In genomic region chr1:85296980-85297379, GRCh38 we compare ENCODE assay signal across 13 cellular contexts. TPM values are rescaled to one million over a fixed set of nuclear protein-coding genes. Genes with fewer than 3 reads are reported as not detected.
A peak's percentile ranks its signal among the peaks of the same experiment; 100 is the strongest.
DNase-seq lines count a peak whose midpoint lies in the region; ATAC-seq, FAIRE-seq and TF ChIP-seq lines count a peak whose summit lies in the region.
"Had no signal": no experiment of that assay in that cellular context is flagged by ENCODE, and none has a peak within 500 bp of the region (broad histone marks: within the 10 kb centered on the region; RNA-seq: fewer than 3 reads in every experiment).

No MANE protein-coding gene starts in this region.

- H3K4me2 ChIP-seq in mesenchymal stem cell (ENCODE audit: low read length, poor library complexity, severe bottlenecking): no peak overlapping the region
- H3K4me2 ChIP-seq: KMS-11 had no signal

- DNase-seq in left ventricle myocardium inferior (no peak), left cardiac atrium (no peak), MCF 10A (ENCODE audit: unreplicated experiment) (no peak), mesenchymal stem cell (no peak), aorta (no peak), NK-92 (lab: John Stamatoyannopoulos, UW; ENCODE audit: unreplicated experiment) (no peak), pancreas (no peak)
- DNase-seq: activated T-cell treated with anti-CD3 and anti-CD28 coated beads, Interleukin-2, amount 50 U/mL, for 1 hour; AML-193 had no signal

- no peak overlapping the region for H3K18ac ChIP-seq in mesenchymal stem cell (ENCODE audit: low read depth in 1 of 2, low read length in 2 of 2)

- H3K79me1 ChIP-seq in mesenchymal stem cell (replicated peaks; ENCODE audit: low read length, poor library complexity, severe bottlenecking): no peaks in the 10 kb centered on the region

- no peaks in the 10 kb centered on the region for H3K9me3 Mint-ChIP-seq in MCF 10A (ENCODE audit: unreplicated experiment)

- H3K4me1 Mint-ChIP-seq in MCF 10A (ENCODE audit: insufficient read depth, unreplicated experiment): peaks cover 23% of the 10 kb centered on the region

- ATAC-seq in left cardiac atrium (no peak), aorta (ENCODE audit: low FRiP score) (no peak), pancreas (no peak)
- no peak for ATAC-seq in activated CD4-positive, CD25-positive, alpha-beta regulatory T cell treated with anti-CD3 and anti-CD28 coated beads, Interleukin-2, amount 50 U/mL, for 24 hours

- CTCF ChIA-PET in MCF 10A (lab: Yijun Ruan, JAX): interaction anchor here (0.6 to 4.1 kb wide), 11 partner anchors 8 to 392 kb away, joined by 3 to 19 read pairs (median 3); no protein-coding TSS in a partner anchor

- H2BK12ac ChIP-seq in mesenchymal stem cell (ENCODE audit: low read length in 2 of 2): no peak overlapping the region

- no peak overlapping the region for H2BK15ac ChIP-seq in mesenchymal stem cell (ENCODE audit: low read depth, poor library complexity, severe bottlenecking)

- TF ChIP-seq CTCF in left ventricle myocardium inferior (IDR thresholded peaks at IDR 0.05; ENCODE audit: borderline replicate concordance) (no peak), MCF 10A (IDR thresholded peaks at IDR 0.05; ENCODE audit: unreplicated experiment) (no peak), pancreas (IDR thresholded peaks at IDR 0.05) (no peak)

- H3K27me3 Mint-ChIP-seq in MCF 10A (ENCODE audit: insufficient read depth, unreplicated experiment): no peaks in the 10 kb centered on the region

- H3K9ac ChIP-seq in mesenchymal stem cell (ENCODE audit: low read length): peak overlapping the region; percentile 16
- H3K9ac ChIP-seq: KMS-11 had no signal

- WGBS in mesenchymal stem cell: no CpG with 5 or more reads among the region's 1 CpG
- 14 to 15% methylated on average over 1 of the region's 1 CpG for WGBS in aorta, 2 donors
- WGBS in pancreas, 2 donors: 46 to 67% methylated on average over 1 of the region's 1 CpG

- intact Hi-C loops in left ventricle myocardium inferior (cut with micrococcal nuclease): no loop called here
- intact Hi-C loops in left cardiac atrium (cut with DNase I): no loop called here
- intact Hi-C loops in MCF 10A (cut with micrococcal nuclease): no loop called here
- intact Hi-C loops in aorta (cut with DNase I): no loop called here
- intact Hi-C loops in pancreas (cut with DNase I): no loop called here

- H4K8ac ChIP-seq in mesenchymal stem cell (ENCODE audit: low read length): no peak overlapping the region

- peak overlapping the region; percentile 40 for H3K27ac Mint-ChIP-seq in MCF 10A (ENCODE audit: low read depth, unreplicated experiment)

- H2AK5ac ChIP-seq in mesenchymal stem cell (ENCODE audit: low read length, severe bottlenecking): peak overlapping the region; percentile 90

- no peak overlapping the region for H3K14ac ChIP-seq in mesenchymal stem cell (ENCODE audit: low read length in 2 of 2)

- H2BK120ac ChIP-seq in mesenchymal stem cell (ENCODE audit: low read depth, low read length): no peak overlapping the region

- H3K4me3 Mint-ChIP-seq in MCF 10A (ENCODE audit: unreplicated experiment): peak overlapping the region; percentile 52

- no peaks in the 10 kb centered on the region for H3K9me3 ChIP-seq in left ventricle myocardium inferior (replicated peaks)
- no peaks in the 10 kb centered on the region for H3K9me3 ChIP-seq in mesenchymal stem cell (ENCODE audit: control insufficient read depth, low read length)
- no peaks in the 10 kb centered on the region for H3K9me3 ChIP-seq in aorta (ENCODE audit: control insufficient read depth, low read length)
- H3K9me3 ChIP-seq in pancreas: no peaks in the 10 kb centered on the region
- H3K9me3 ChIP-seq: mucosa of descending colon had no signal

- no peaks in the 10 kb centered on the region for H3K27me3 ChIP-seq in left ventricle myocardium inferior (ENCODE audit: low read depth)
- H3K27me3 ChIP-seq in mesenchymal stem cell (ENCODE audit: control insufficient read depth in 1 of 2, insufficient read depth in 1 of 2, low read length in 2 of 2): no peaks in the 10 kb centered on the region
- no peaks in the 10 kb centered on the region for H3K27me3 ChIP-seq in aorta (ENCODE audit: control insufficient read depth in 1 of 2, insufficient read depth in 2 of 2, low read length in 1 of 2)
- H3K27me3 ChIP-seq in pancreas: no peaks in the 10 kb centered on the region

- H3K4me1 ChIP-seq in left ventricle myocardium inferior: peaks cover 21% of the 10 kb centered on the region
- peaks cover 19% of the 10 kb centered on the region for H3K4me1 ChIP-seq in mesenchymal stem cell (ENCODE audit: control insufficient read depth, insufficient read depth, low read depth, low read length)
- peaks cover 7 to 12% of the 10 kb centered on the region in 2 donors for H3K4me1 ChIP-seq in aorta (ENCODE audit: control insufficient read depth in 1 of 2, insufficient read depth in 2 of 2, low read length in 2 of 2)
- H3K4me1 ChIP-seq in pancreas: peaks cover 0 to 10% (median 0%) of the 10 kb centered on the region in 3 donors

- FAIRE-seq in pancreas (lab: Jason Lieb, UNC): no peak
- FAIRE-seq: H1 had no signal

- POLR2A ChIA-PET in MCF 10A (lab: Yijun Ruan, JAX): interaction anchor here (0.6 to 12.2 kb wide), 9 partner anchors 8 to 411 kb away, joined by 3 to 271 read pairs (median 5); partner anchors contain the start of genes BCL10 and ZNHIT6

- H3K4ac ChIP-seq in mesenchymal stem cell (ENCODE audit: low read depth in 1 of 2, low read length in 2 of 2): no peak overlapping the region

- H4K91ac ChIP-seq in mesenchymal stem cell (ENCODE audit: low read length): no peak overlapping the region

- no peak overlapping the region for H3K4me3 ChIP-seq in left ventricle myocardium inferior
- H3K4me3 ChIP-seq in mesenchymal stem cell (ENCODE audit: insufficient read depth in 1 of 2, low read depth in 1 of 2, low read length in 2 of 2): no peak overlapping the region
- no peak overlapping the region for H3K4me3 ChIP-seq in aorta (ENCODE audit: low read length in 2 of 2)
- H3K4me3 ChIP-seq in pancreas: no peak overlapping the region
- H3K4me3 ChIP-seq: mucosa of descending colon had no signal

- peak overlapping the region; percentile 59 for H2BK5ac ChIP-seq in mesenchymal stem cell (ENCODE audit: low read depth, low read length, poor library complexity, severe bottlenecking)

- H3K36me3 ChIP-seq in left ventricle myocardium inferior: no peaks in the 10 kb centered on the region
- no peaks in the 10 kb centered on the region for H3K36me3 ChIP-seq in mesenchymal stem cell (ENCODE audit: control insufficient read depth in 1 of 2, insufficient read depth in 2 of 2, low read depth in 1 of 2, low read length in 2 of 2)
- H3K36me3 ChIP-seq in aorta (ENCODE audit: control insufficient read depth in 1 of 2, insufficient read depth in 2 of 2, low read length in 1 of 2): no peaks in the 10 kb centered on the region
- no peaks in the 10 kb centered on the region for H3K36me3 ChIP-seq in pancreas

- H3K23ac ChIP-seq in mesenchymal stem cell (ENCODE audit: low read length in 2 of 2): no peak overlapping the region

- no peak overlapping the region for H2AFZ ChIP-seq in mesenchymal stem cell (ENCODE audit: low read depth, low read length)

- H3K27ac ChIP-seq in left ventricle myocardium inferior (replicated peaks): peak overlapping the region; percentile 72
- peak overlapping the region; percentile 91 for H3K27ac ChIP-seq in mesenchymal stem cell (ENCODE audit: low read length, poor library complexity, severe bottlenecking)
- peak overlapping the region; percentile 77 to 88 for H3K27ac ChIP-seq in aorta (ENCODE audit: low read depth in 1 of 2, low read length in 2 of 2)
- H3K27ac ChIP-seq in pancreas: peak overlapping the region in 2 of 4 donors; percentile 73 to 83
- H3K27ac ChIP-seq: KMS-11 had no signal

- no TSS peak for BruUV-seq in MCF 10A (replicated peaks; lab: Mats Ljungman, UMichigan)

- H3K36me3 Mint-ChIP-seq in MCF 10A (ENCODE audit: insufficient read depth, unreplicated experiment): peaks cover 5% of the 10 kb centered on the region

RNA-seq across cellular contexts. Expression of gene BCL10, which starts 20.5 kb away (rescaled TPM):
- total RNA-seq in left ventricle myocardium inferior (7.8 TPM), left cardiac atrium (10 to 100 TPM in 1 of 2 donors, 1 to 10 TPM in 1; 9.0 to 12.7 TPM), MCF 10A (2022) (43.9 and 55.8 TPM in 2 replicates), aorta (10 to 100 TPM; 19.9 to 29.6 TPM), pancreas (10 to 100 TPM in 2 of 6 donors, 1 to 10 TPM in 4; 6.3 to 16.9 (median 8.5) TPM)
- polyA plus RNA-seq in mesenchymal stem cell (2013, experiment 1 of 2): 21.7 TPM
- polyA plus RNA-seq in mesenchymal stem cell (2013, experiment 2 of 2): 22.6 TPM
- polyA plus RNA-seq in aorta (1 to 10 TPM; 7.0 to 9.1 TPM), pancreas (1 to 10 TPM; 3.2 to 4.6 TPM)

RNA-seq across cellular contexts. Expression of gene C1orf52, which starts 37.5 kb away (rescaled TPM):
- 18.5 TPM for total RNA-seq in left ventricle myocardium inferior
- 10 to 100 TPM; 15.6 to 17.6 TPM for total RNA-seq in left cardiac atrium
- 29.6 and 31.7 TPM in 2 replicates for total RNA-seq in MCF 10A (2022)
- 25.2 TPM for polyA plus RNA-seq in mesenchymal stem cell (2013, experiment 1 of 2)
- 25.7 TPM for polyA plus RNA-seq in mesenchymal stem cell (2013, experiment 2 of 2)
- total RNA-seq in aorta: 10 to 100 TPM; 25.8 to 28.3 TPM
- polyA plus RNA-seq in aorta: 10 to 100 TPM; 13.8 to 18.4 TPM
- 10 to 100 TPM in 2 of 6 donors, 1 to 10 TPM in 4; 8.0 to 12.8 (median 9.7) TPM for total RNA-seq in pancreas
- 10 to 100 TPM; 14.0 to 16.7 TPM for polyA plus RNA-seq in pancreas
